In genomic region chr17:1716076-1716911, GRCh38 we compare ENCODE assay signal across 8 cellular contexts. TPM values are rescaled to one million over a fixed set of nuclear protein-coding genes. Genes with fewer than 3 reads are reported as not detected.
DNase-seq lines count a peak whose midpoint lies in the region; ATAC-seq, FAIRE-seq and TF ChIP-seq lines count a peak whose summit lies in the region.

No MANE protein-coding gene starts in this region.

- peak; percentile 62 for TF ChIP-seq RAD21 in HepG2 (CRISPR knock-in tag; IDR thresholded peaks at IDR 0.05)

- TSS peak; percentile 46 for BruUV-seq in HepG2 (replicated peaks; lab: Mats Ljungman, UMichigan)

- in situ Hi-C loops in HepG2 (cut with HindIII; ENCODE audit: extremely low pct_ligation_motif_present, low pct_unique_long_range_greater_than_20kb), result loop anchor here (5.0 to 25.0 kb wide), 2 partner anchors 51 to 321 kb away; partner anchors contain the start of genes DPH1, OVCA2 and RTN4RL1

- DNase-seq in C1 segment of cervical spinal cord (lab: John Stamatoyannopoulos, UW) (peak; percentile 94 to 100 (median 99)), NCI-H748 (lab: John Stamatoyannopoulos, UW; ENCODE audit: unreplicated experiment) (peak; percentile 100), dermis blood vessel endothelial cell (peak; percentile 100), HepG2 (ENCODE audit: low spot score) (peak; percentile 99)
- peak; percentile 100 for DNase-seq in activated CD4-positive, alpha-beta T cell treated with anti-CD3 and anti-CD28 coated beads, Interleukin-2, amount 50 U/mL, for 4 hours
- DNase-seq in stimulated activated CD4-positive, alpha-beta T cell treated with anti-CD3 and anti-CD28 coated beads, Interleukin-4, amount 100 ng/mL, for 1 hour, result peak; percentile 100

- ATAC-seq in GM19351 (IDR thresholded peaks at IDR 0.05; ENCODE audit: unreplicated experiment), result peak; percentile 71
- ATAC-seq in HG03521 (IDR thresholded peaks at IDR 0.05; ENCODE audit: unreplicated experiment), result peak; percentile 67
- peak; percentile 70 for ATAC-seq in HepG2

- peaks cover 12% of the 10 kb centered on the region for H3K79me2 ChIP-seq in HepG2 (ENCODE audit: insufficient read depth, low read length)

- H3K36me3 ChIP-seq in HepG2 (replicated peaks in 1 of 2; ENCODE audit: control insufficient read depth in 1 of 2, insufficient read depth in 2 of 2, low read length in 2 of 2), result peaks cover 6 to 19% of the 10 kb centered on the region in 2 experiments

- TF ChIP-seq POLR2A in HepG2 (IDR thresholded peaks at IDR 0.05; ENCODE audit: insufficient read depth in 1 of 2, low read depth in 2 of 2, low read length in 2 of 2), result peak; percentile 94 to 95

- H2AFZ ChIP-seq in HepG2 (ENCODE audit: low read length), result no peak overlapping the region

- H3K9me3 ChIP-seq in HepG2 (ENCODE audit: low read length), result no peaks in the 10 kb centered on the region

- TF ChIP-seq EP300 in HepG2 (IDR thresholded peaks at IDR 0.05; ENCODE audit: low read depth in 2 of 2, low read length in 2 of 2) (0 out of 4 replicates have a peak, but pooled peaks of 1 of the 2 experiments have one; percentile 45), HepG2 (CRISPR knock-in tag; IDR thresholded peaks at IDR 0.05; ENCODE audit: borderline replicate concordance) (no peak; the same call in 1 of the 2 replicates)

- H4K20me1 ChIP-seq in HepG2 (ENCODE audit: insufficient read depth, low read length), result peaks cover 7% of the 10 kb centered on the region

- peak; percentile 38 for TF ChIP-seq CTCF in HepG2 (CRISPR knock-in tag; IDR thresholded peaks at IDR 0.05)

- intact Hi-C loops in HepG2 (cut with micrococcal nuclease; ENCODE audit: unreplicated experiment), result loop anchor here (2.0 to 10.0 kb wide), 4 partner anchors 27 to 149 kb away; partner anchors contain the start of genes PRPF8, SERPINF1 and SERPINF2

- FAIRE-seq in HepG2 (lab: Jason Lieb, UNC), result peak; percentile 99

- CTCF ChIA-PET in HepG2 (lab: Yijun Ruan, JAX; ENCODE audit: low intra/inter-chr PET ratio, low total read pairs), result no interaction called here

- peaks cover 51% of the 10 kb centered on the region for H3K4me1 ChIP-seq in HepG2 (ENCODE audit: insufficient read depth, low read length)

- H3K27ac ChIP-seq in HepG2 (ENCODE audit: extremely low read length, insufficient read depth, low read length), result peak overlapping the region; percentile 100

- POLR2A ChIA-PET in HepG2 (lab: Yijun Ruan, JAX), result interaction anchor here (0.5 to 17.5 kb wide), 46 partner anchors 9 to 685 kb away, joined by 3 to 480 read pairs (median 5); partner anchors contain the start of genes INPP5K, PITPNA, PRPF8 and RILP

- peak overlapping the region; percentile 94 for H3K4me2 ChIP-seq in HepG2 (ENCODE audit: low read depth, low read length)

- peak overlapping the region; percentile 99 for H3K9ac ChIP-seq in HepG2 (ENCODE audit: insufficient read depth, low read depth, low read length)

- H3K27me3 ChIP-seq in HepG2 (ENCODE audit: control insufficient read depth in 1 of 2, insufficient read depth in 2 of 2, low read length in 2 of 2), result no peaks in the 10 kb centered on the region; a peak in 1 of 5 replicates

- H3K4me3 ChIP-seq in HepG2 (replicated peaks in 1 of 3; ENCODE audit: insufficient read depth in 1 of 3, low read depth in 2 of 3, low read length in 3 of 3), result peak overlapping the region; percentile 86 to 97 (median 90)

- 0% methylated on average over 10 of the region's 70 CpGs for WGBS in HepG2 (ENCODE audit: low lambda C conversion rate)

RNA-seq across cellular contexts. Expression of gene TLCD2, which starts 6.1 kb away (rescaled TPM):
- total RNA-seq in dermis blood vessel endothelial cell (1.7 and 1.8 TPM in 2 replicates), HepG2 (2016; rRNA removed; fragmentation: Illumina TruSeq; extraction: Trizol) (0.84 and 1.1 TPM in 2 replicates)
- total RNA-seq in HepG2 (2016; cell fraction: cytosol; rRNA removed; fragmentation: Illumina TruSeq; extraction: Trizol; ENCODE audit: low read depth), result 0.26 and 0.40 TPM in 2 replicates
- 0.92 and 1.3 TPM in 2 replicates for total RNA-seq in HepG2 (2016; cell fraction: insoluble cytoplasmic fraction; rRNA removed; fragmentation: Illumina TruSeq; extraction: Trizol)
- total RNA-seq in HepG2 (2016; cell fraction: membrane; rRNA removed; fragmentation: Illumina TruSeq; extraction: Trizol), result 0.86 and 1.1 TPM in 2 replicates
- total RNA-seq in HepG2 (2016; cell fraction: nucleus; rRNA removed; fragmentation: Illumina TruSeq; extraction: Trizol), result 0.84 and 0.94 TPM in 2 replicates
- 0.90 and 1.2 TPM in 2 replicates for polyA plus RNA-seq in HepG2 (2011; rRNA removed)
- 0.56 and 0.73 TPM in 2 replicates for polyA plus RNA-seq in HepG2 (2011; cell fraction: cytosol; rRNA removed)
- polyA plus RNA-seq in HepG2 (2011; cell fraction: nucleus; rRNA removed), result 0.92 and 1.4 TPM in 2 replicates
- 0.78 and 1.3 TPM in 2 replicates for polyA plus RNA-seq in HepG2 (2012)
- 0.23 and 0.25 TPM in 2 replicates for polyA plus RNA-seq in HepG2 (2016; cell fraction: cytosol; fragmentation: Illumina TruSeq; extraction: Trizol; ENCODE audit: low read depth)
- polyA plus RNA-seq in HepG2 (2016; cell fraction: insoluble cytoplasmic fraction; fragmentation: Illumina TruSeq; extraction: Trizol; ENCODE audit: low read depth), result 0.71 and 0.74 TPM in 2 replicates
- polyA plus RNA-seq in HepG2 (2016; cell fraction: membrane; fragmentation: Illumina TruSeq; extraction: Trizol; ENCODE audit: low read depth), result 0.47 and 0.49 TPM in 2 replicates
- polyA plus RNA-seq in HepG2 (2016; cell fraction: nucleus; fragmentation: Illumina TruSeq; extraction: Trizol; ENCODE audit: insufficient read depth, low read depth), result 1.4 and 1.5 TPM in 2 replicates
- polyA minus RNA-seq in HepG2 (2011; rRNA and poly(A)+ RNA removed; ENCODE audit: low replicate concordance), result 1.6 and 2.6 TPM in 2 replicates
- 0.53 and 1.3 TPM in 2 replicates for polyA minus RNA-seq in HepG2 (2011; cell fraction: cytosol; rRNA and poly(A)+ RNA removed)
- polyA minus RNA-seq in HepG2 (2011; cell fraction: nucleus; rRNA and poly(A)+ RNA removed), result 1.3 and 1.6 TPM in 2 replicates

RNA-seq across cellular contexts. Expression of gene WDR81, which starts 8.2 kb away (rescaled TPM):
- 25.2 and 26.9 TPM in 2 replicates for total RNA-seq in dermis blood vessel endothelial cell
- total RNA-seq in HepG2 (2016; rRNA removed; fragmentation: Illumina TruSeq; extraction: Trizol), result 12.5 and 16.7 TPM in 2 replicates
- 3.6 and 3.9 TPM in 2 replicates for total RNA-seq in HepG2 (2016; cell fraction: cytosol; rRNA removed; fragmentation: Illumina TruSeq; extraction: Trizol; ENCODE audit: low read depth)
- total RNA-seq in HepG2 (2016; cell fraction: insoluble cytoplasmic fraction; rRNA removed; fragmentation: Illumina TruSeq; extraction: Trizol), result 9.9 and 18.3 TPM in 2 replicates
- 5.3 and 6.1 TPM in 2 replicates for total RNA-seq in HepG2 (2016; cell fraction: membrane; rRNA removed; fragmentation: Illumina TruSeq; extraction: Trizol)
- total RNA-seq in HepG2 (2016; cell fraction: nucleus; rRNA removed; fragmentation: Illumina TruSeq; extraction: Trizol), result 16.0 and 19.6 TPM in 2 replicates
- polyA plus RNA-seq in HepG2 (2011; rRNA removed), result 9.1 and 15.1 TPM in 2 replicates
- polyA plus RNA-seq in HepG2 (2011; cell fraction: cytosol; rRNA removed), result 6.4 and 10.5 TPM in 2 replicates
- polyA plus RNA-seq in HepG2 (2011; cell fraction: nucleus; rRNA removed), result 60.8 and 75.3 TPM in 2 replicates
- polyA plus RNA-seq in HepG2 (2012), result 8.5 and 12.5 TPM in 2 replicates
- polyA plus RNA-seq in HepG2 (2016; cell fraction: cytosol; fragmentation: Illumina TruSeq; extraction: Trizol; ENCODE audit: low read depth), result 1.8 and 2.2 TPM in 2 replicates
- polyA plus RNA-seq in HepG2 (2016; cell fraction: insoluble cytoplasmic fraction; fragmentation: Illumina TruSeq; extraction: Trizol; ENCODE audit: low read depth), result 10.4 and 13.7 TPM in 2 replicates
- polyA plus RNA-seq in HepG2 (2016; cell fraction: membrane; fragmentation: Illumina TruSeq; extraction: Trizol; ENCODE audit: low read depth), result 3.1 and 3.3 TPM in 2 replicates
- 42.6 and 43.3 TPM in 2 replicates for polyA plus RNA-seq in HepG2 (2016; cell fraction: nucleus; fragmentation: Illumina TruSeq; extraction: Trizol; ENCODE audit: insufficient read depth, low read depth)
- polyA minus RNA-seq in HepG2 (2011; rRNA and poly(A)+ RNA removed; ENCODE audit: low replicate concordance), result 15.7 and 46.8 TPM in 2 replicates
- 13.4 and 15.0 TPM in 2 replicates for polyA minus RNA-seq in HepG2 (2011; cell fraction: cytosol; rRNA and poly(A)+ RNA removed)
- 18.0 and 22.3 TPM in 2 replicates for polyA minus RNA-seq in HepG2 (2011; cell fraction: nucleus; rRNA and poly(A)+ RNA removed)

RNA-seq across cellular contexts. Expression of gene SERPINF2, which starts 26.4 kb away (rescaled TPM):
- total RNA-seq in dermis blood vessel endothelial cell (0.05 and 0.17 TPM in 2 replicates), HepG2 (2016; rRNA removed; fragmentation: Illumina TruSeq; extraction: Trizol) (123 and 309 TPM in 2 replicates)
- total RNA-seq in HepG2 (2016; cell fraction: cytosol; rRNA removed; fragmentation: Illumina TruSeq; extraction: Trizol; ENCODE audit: low read depth), result 43.1 and 45.3 TPM in 2 replicates
- 113 and 316 TPM in 2 replicates for total RNA-seq in HepG2 (2016; cell fraction: insoluble cytoplasmic fraction; rRNA removed; fragmentation: Illumina TruSeq; extraction: Trizol)
- total RNA-seq in HepG2 (2016; cell fraction: membrane; rRNA removed; fragmentation: Illumina TruSeq; extraction: Trizol), result 90.4 and 105 TPM in 2 replicates
- total RNA-seq in HepG2 (2016; cell fraction: nucleus; rRNA removed; fragmentation: Illumina TruSeq; extraction: Trizol), result 243 and 286 TPM in 2 replicates
- polyA plus RNA-seq in HepG2 (2011; rRNA removed), result 548 and 871 TPM in 2 replicates
- polyA plus RNA-seq in HepG2 (2011; cell fraction: cytosol; rRNA removed), result 573 and 676 TPM in 2 replicates
- polyA plus RNA-seq in HepG2 (2011; cell fraction: nucleus; rRNA removed), result 1,260 and 1,369 TPM in 2 replicates
- 401 and 511 TPM in 2 replicates for polyA plus RNA-seq in HepG2 (2012)
- 58.6 and 61.9 TPM in 2 replicates for polyA plus RNA-seq in HepG2 (2016; cell fraction: cytosol; fragmentation: Illumina TruSeq; extraction: Trizol; ENCODE audit: low read depth)
- 142 and 163 TPM in 2 replicates for polyA plus RNA-seq in HepG2 (2016; cell fraction: insoluble cytoplasmic fraction; fragmentation: Illumina TruSeq; extraction: Trizol; ENCODE audit: low read depth)
- polyA plus RNA-seq in HepG2 (2016; cell fraction: membrane; fragmentation: Illumina TruSeq; extraction: Trizol; ENCODE audit: low read depth), result 96.0 and 97.4 TPM in 2 replicates
- 572 and 581 TPM in 2 replicates for polyA plus RNA-seq in HepG2 (2016; cell fraction: nucleus; fragmentation: Illumina TruSeq; extraction: Trizol; ENCODE audit: insufficient read depth, low read depth)
- 1.3 and 600 TPM in 2 replicates for polyA minus RNA-seq in HepG2 (2011; rRNA and poly(A)+ RNA removed; ENCODE audit: low replicate concordance)
- 283 and 408 TPM in 2 replicates for polyA minus RNA-seq in HepG2 (2011; cell fraction: cytosol; rRNA and poly(A)+ RNA removed)
- polyA minus RNA-seq in HepG2 (2011; cell fraction: nucleus; rRNA and poly(A)+ RNA removed), result 211 and 291 TPM in 2 replicates

RNA-seq across cellular contexts. Expression of gene PRPF8, which starts 31.6 kb away (rescaled TPM):
- total RNA-seq in dermis blood vessel endothelial cell, result 79.6 and 218 TPM in 2 replicates
- 112 and 318 TPM in 2 replicates for total RNA-seq in HepG2 (2016; rRNA removed; fragmentation: Illumina TruSeq; extraction: Trizol)
- total RNA-seq in HepG2 (2016; cell fraction: cytosol; rRNA removed; fragmentation: Illumina TruSeq; extraction: Trizol; ENCODE audit: low read depth), result 27.9 and 29.6 TPM in 2 replicates
- total RNA-seq in HepG2 (2016; cell fraction: insoluble cytoplasmic fraction; rRNA removed; fragmentation: Illumina TruSeq; extraction: Trizol), result 104 and 284 TPM in 2 replicates
- total RNA-seq in HepG2 (2016; cell fraction: membrane; rRNA removed; fragmentation: Illumina TruSeq; extraction: Trizol), result 59.5 and 61.6 TPM in 2 replicates
- total RNA-seq in HepG2 (2016; cell fraction: nucleus; rRNA removed; fragmentation: Illumina TruSeq; extraction: Trizol), result 124 and 135 TPM in 2 replicates
- 179 and 195 TPM in 2 replicates for polyA plus RNA-seq in HepG2 (2011; rRNA removed)
- 79.1 and 90.7 TPM in 2 replicates for polyA plus RNA-seq in HepG2 (2011; cell fraction: cytosol; rRNA removed)
- 265 and 296 TPM in 2 replicates for polyA plus RNA-seq in HepG2 (2011; cell fraction: nucleus; rRNA removed)
- polyA plus RNA-seq in HepG2 (2012), result 129 and 145 TPM in 2 replicates
- 15.0 and 17.7 TPM in 2 replicates for polyA plus RNA-seq in HepG2 (2016; cell fraction: cytosol; fragmentation: Illumina TruSeq; extraction: Trizol; ENCODE audit: low read depth)
- 300 and 377 TPM in 2 replicates for polyA plus RNA-seq in HepG2 (2016; cell fraction: insoluble cytoplasmic fraction; fragmentation: Illumina TruSeq; extraction: Trizol; ENCODE audit: low read depth)
- 37.4 and 39.7 TPM in 2 replicates for polyA plus RNA-seq in HepG2 (2016; cell fraction: membrane; fragmentation: Illumina TruSeq; extraction: Trizol; ENCODE audit: low read depth)
- 245 and 257 TPM in 2 replicates for polyA plus RNA-seq in HepG2 (2016; cell fraction: nucleus; fragmentation: Illumina TruSeq; extraction: Trizol; ENCODE audit: insufficient read depth, low read depth)
- polyA minus RNA-seq in HepG2 (2011; rRNA and poly(A)+ RNA removed; ENCODE audit: low replicate concordance), result 401 and 410 TPM in 2 replicates
- 275 and 377 TPM in 2 replicates for polyA minus RNA-seq in HepG2 (2011; cell fraction: cytosol; rRNA and poly(A)+ RNA removed)
- polyA minus RNA-seq in HepG2 (2011; cell fraction: nucleus; rRNA and poly(A)+ RNA removed), result 189 and 229 TPM in 2 replicates

RNA-seq across cellular contexts. Expression of gene SERPINF1, which starts 45.6 kb away (rescaled TPM):
- total RNA-seq in dermis blood vessel endothelial cell, result 0.37 TPM in 1 of 2 replicates, not detected in the other
- total RNA-seq in HepG2 (2016; rRNA removed; fragmentation: Illumina TruSeq; extraction: Trizol), result 418 and 853 TPM in 2 replicates
- 177 and 189 TPM in 2 replicates for total RNA-seq in HepG2 (2016; cell fraction: cytosol; rRNA removed; fragmentation: Illumina TruSeq; extraction: Trizol; ENCODE audit: low read depth)
- total RNA-seq in HepG2 (2016; cell fraction: insoluble cytoplasmic fraction; rRNA removed; fragmentation: Illumina TruSeq; extraction: Trizol), result 427 and 844 TPM in 2 replicates
- total RNA-seq in HepG2 (2016; cell fraction: membrane; rRNA removed; fragmentation: Illumina TruSeq; extraction: Trizol), result 209 and 251 TPM in 2 replicates
- total RNA-seq in HepG2 (2016; cell fraction: nucleus; rRNA removed; fragmentation: Illumina TruSeq; extraction: Trizol), result 690 and 808 TPM in 2 replicates
- 2,101 and 2,733 TPM in 2 replicates for polyA plus RNA-seq in HepG2 (2011; rRNA removed)
- polyA plus RNA-seq in HepG2 (2011; cell fraction: cytosol; rRNA removed), result 2,219 and 2,408 TPM in 2 replicates
- 1,095 and 1,323 TPM in 2 replicates for polyA plus RNA-seq in HepG2 (2011; cell fraction: nucleus; rRNA removed)
- 624 and 785 TPM in 2 replicates for polyA plus RNA-seq in HepG2 (2012)
- polyA plus RNA-seq in HepG2 (2016; cell fraction: cytosol; fragmentation: Illumina TruSeq; extraction: Trizol; ENCODE audit: low read depth), result 255 and 290 TPM in 2 replicates
- 625 and 642 TPM in 2 replicates for polyA plus RNA-seq in HepG2 (2016; cell fraction: insoluble cytoplasmic fraction; fragmentation: Illumina TruSeq; extraction: Trizol; ENCODE audit: low read depth)
- polyA plus RNA-seq in HepG2 (2016; cell fraction: membrane; fragmentation: Illumina TruSeq; extraction: Trizol; ENCODE audit: low read depth), result 280 and 299 TPM in 2 replicates
- 1,428 and 1,667 TPM in 2 replicates for polyA plus RNA-seq in HepG2 (2016; cell fraction: nucleus; fragmentation: Illumina TruSeq; extraction: Trizol; ENCODE audit: insufficient read depth, low read depth)
- polyA minus RNA-seq in HepG2 (2011; rRNA and poly(A)+ RNA removed; ENCODE audit: low replicate concordance), result 1.4 and 887 TPM in 2 replicates
- polyA minus RNA-seq in HepG2 (2011; cell fraction: cytosol; rRNA and poly(A)+ RNA removed), result 345 and 528 TPM in 2 replicates
- polyA minus RNA-seq in HepG2 (2011; cell fraction: nucleus; rRNA and poly(A)+ RNA removed), result 167 and 268 TPM in 2 replicates

Comparison
In these comparisons a context has a peak if more than half of its experiments do, and no peak if none do; other contexts are left out.
1. Peak in every context shown above with its lines: DNase-seq, ATAC-seq, H3K4me3 ChIP-seq and H3K27ac ChIP-seq.
2. RNA of gene SERPINF2, which starts 26.4 kb away (total RNA-seq): 43.1 to 316 TPM in HepG2; 0.05 to 0.17 TPM in dermis blood vessel endothelial cell; every median in the first group is over 10 times any median in the second.